ENCODE assay signal across 1 cellular context in the genomic region with DNA sequence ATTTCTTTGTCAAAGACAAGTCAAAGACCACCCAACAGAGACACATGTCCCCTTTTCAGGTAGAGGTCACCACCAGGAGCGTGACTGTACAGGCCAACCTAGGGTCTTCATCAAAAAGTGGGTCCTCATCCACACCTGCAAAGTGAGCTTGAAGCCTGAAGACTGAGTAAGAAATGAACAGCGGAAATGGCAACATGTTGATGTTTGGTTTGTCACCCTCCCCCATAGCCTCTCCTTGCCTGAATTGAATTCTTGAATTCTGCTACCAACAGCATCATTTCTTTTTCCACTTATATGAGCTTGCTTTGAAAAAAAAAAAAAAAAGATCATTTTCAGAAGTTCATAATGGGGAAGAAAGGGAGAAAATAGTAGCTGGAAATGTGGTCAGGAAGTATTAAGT.
TF ChIP-seq lines count a peak whose summit lies in the region.

No MANE protein-coding gene starts in this region.

TF ChIP-seq in K562, 482 proteins besides CTCF, POLR2A, EP300 and RAD21:
- TF ChIP-seq FOXM1 (IDR thresholded peaks at IDR 0.05; ENCODE audit: low read depth), result no peak
- TF ChIP-seq FOXM1 (CRISPR knock-in tag; IDR thresholded peaks at IDR 0.05; ENCODE audit: low read depth), result no peak
- TF ChIP-seq ZEB2 (IDR thresholded peaks at IDR 0.05), result no peak
- no peak for TF ChIP-seq ZNF668 (CRISPR knock-in tag; IDR thresholded peaks at IDR 0.05)
- TF ChIP-seq ZNF124 (CRISPR knock-in tag; IDR thresholded peaks at IDR 0.05), result no peak
- no peak for TF ChIP-seq ZNF232 (CRISPR knock-in tag; IDR thresholded peaks at IDR 0.05)
- TF ChIP-seq, protein P1, sequence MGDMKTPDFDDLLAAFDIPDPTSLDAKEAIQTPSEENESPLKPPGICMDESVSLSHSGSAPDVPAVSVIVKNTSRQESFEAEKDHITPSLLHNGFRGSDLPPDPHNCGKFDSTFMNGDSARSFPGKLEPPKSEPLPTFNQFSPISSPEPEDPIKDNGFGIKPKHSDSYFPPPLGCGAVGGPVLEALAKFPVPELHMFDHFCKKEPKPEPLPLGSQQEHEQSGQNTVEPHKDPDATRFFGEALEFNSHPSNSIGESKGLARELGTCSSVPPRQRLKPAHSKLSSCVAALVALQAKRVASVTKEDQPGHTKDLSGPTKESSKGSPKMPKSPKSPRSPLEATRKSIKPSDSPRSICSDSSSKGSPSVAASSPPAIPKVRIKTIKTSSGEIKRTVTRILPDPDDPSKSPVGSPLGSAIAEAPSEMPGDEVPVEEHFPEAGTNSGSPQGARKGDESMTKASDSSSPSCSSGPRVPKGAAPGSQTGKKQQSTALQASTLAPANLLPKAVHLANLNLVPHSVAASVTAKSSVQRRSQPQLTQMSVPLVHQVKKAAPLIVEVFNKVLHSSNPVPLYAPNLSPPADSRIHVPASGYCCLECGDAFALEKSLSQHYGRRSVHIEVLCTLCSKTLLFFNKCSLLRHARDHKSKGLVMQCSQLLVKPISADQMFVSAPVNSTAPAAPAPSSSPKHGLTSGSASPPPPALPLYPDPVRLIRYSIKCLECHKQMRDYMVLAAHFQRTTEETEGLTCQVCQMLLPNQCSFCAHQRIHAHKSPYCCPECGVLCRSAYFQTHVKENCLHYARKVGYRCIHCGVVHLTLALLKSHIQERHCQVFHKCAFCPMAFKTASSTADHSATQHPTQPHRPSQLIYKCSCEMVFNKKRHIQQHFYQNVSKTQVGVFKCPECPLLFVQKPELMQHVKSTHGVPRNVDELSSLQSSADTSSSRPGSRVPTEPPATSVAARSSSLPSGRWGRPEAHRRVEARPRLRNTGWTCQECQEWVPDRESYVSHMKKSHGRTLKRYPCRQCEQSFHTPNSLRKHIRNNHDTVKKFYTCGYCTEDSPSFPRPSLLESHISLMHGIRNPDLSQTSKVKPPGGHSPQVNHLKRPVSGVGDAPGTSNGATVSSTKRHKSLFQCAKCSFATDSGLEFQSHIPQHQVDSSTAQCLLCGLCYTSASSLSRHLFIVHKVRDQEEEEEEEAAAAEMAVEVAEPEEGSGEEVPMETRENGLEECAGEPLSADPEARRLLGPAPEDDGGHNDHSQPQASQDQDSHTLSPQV (IDR thresholded peaks at IDR 0.05), result no peak
- no peak for TF ChIP-seq FOXJ3 (CRISPR knock-in tag; IDR thresholded peaks at IDR 0.05)
- no peak for TF ChIP-seq ARHGAP35 (IDR thresholded peaks at IDR 0.05; ENCODE audit: partially characterized antibody)
- TF ChIP-seq NUFIP1 (IDR thresholded peaks at IDR 0.05; ENCODE audit: partially characterized antibody), result no peak
- no peak for TF ChIP-seq RBM39 (optimal IDR thresholded peaks at IDR 0.05; ENCODE audit: low read depth, low read length)
- TF ChIP-seq, protein P2, sequence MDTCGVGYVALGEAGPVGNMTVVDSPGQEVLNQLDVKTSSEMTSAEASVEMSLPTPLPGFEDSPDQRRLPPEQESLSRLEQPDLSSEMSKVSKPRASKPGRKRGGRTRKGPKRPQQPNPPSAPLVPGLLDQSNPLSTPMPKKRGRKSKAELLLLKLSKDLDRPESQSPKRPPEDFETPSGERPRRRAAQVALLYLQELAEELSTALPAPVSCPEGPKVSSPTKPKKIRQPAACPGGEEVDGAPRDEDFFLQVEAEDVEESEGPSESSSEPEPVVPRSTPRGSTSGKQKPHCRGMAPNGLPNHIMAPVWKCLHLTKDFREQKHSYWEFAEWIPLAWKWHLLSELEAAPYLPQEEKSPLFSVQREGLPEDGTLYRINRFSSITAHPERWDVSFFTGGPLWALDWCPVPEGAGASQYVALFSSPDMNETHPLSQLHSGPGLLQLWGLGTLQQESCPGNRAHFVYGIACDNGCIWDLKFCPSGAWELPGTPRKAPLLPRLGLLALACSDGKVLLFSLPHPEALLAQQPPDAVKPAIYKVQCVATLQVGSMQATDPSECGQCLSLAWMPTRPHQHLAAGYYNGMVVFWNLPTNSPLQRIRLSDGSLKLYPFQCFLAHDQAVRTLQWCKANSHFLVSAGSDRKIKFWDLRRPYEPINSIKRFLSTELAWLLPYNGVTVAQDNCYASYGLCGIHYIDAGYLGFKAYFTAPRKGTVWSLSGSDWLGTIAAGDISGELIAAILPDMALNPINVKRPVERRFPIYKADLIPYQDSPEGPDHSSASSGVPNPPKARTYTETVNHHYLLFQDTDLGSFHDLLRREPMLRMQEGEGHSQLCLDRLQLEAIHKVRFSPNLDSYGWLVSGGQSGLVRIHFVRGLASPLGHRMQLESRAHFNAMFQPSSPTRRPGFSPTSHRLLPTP (IDR thresholded peaks at IDR 0.05; ENCODE audit: borderline replicate concordance, extremely low read depth, insufficient read length), result no peak
- no peak for TF ChIP-seq POLR2AphosphoS2 (IDR thresholded peaks at IDR 0.05; ENCODE audit: low read length)
- no peak for TF ChIP-seq ZZZ3 (IDR thresholded peaks at IDR 0.05)
- TF ChIP-seq, protein P3, sequence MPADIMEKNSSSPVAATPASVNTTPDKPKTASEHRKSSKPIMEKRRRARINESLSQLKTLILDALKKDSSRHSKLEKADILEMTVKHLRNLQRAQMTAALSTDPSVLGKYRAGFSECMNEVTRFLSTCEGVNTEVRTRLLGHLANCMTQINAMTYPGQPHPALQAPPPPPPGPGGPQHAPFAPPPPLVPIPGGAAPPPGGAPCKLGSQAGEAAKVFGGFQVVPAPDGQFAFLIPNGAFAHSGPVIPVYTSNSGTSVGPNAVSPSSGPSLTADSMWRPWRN (IDR thresholded peaks at IDR 0.05; ENCODE audit: low read depth), result no peak
- TF ChIP-seq ARID1B (IDR thresholded peaks at IDR 0.05), result no peak
